In the genomic region with DNA sequence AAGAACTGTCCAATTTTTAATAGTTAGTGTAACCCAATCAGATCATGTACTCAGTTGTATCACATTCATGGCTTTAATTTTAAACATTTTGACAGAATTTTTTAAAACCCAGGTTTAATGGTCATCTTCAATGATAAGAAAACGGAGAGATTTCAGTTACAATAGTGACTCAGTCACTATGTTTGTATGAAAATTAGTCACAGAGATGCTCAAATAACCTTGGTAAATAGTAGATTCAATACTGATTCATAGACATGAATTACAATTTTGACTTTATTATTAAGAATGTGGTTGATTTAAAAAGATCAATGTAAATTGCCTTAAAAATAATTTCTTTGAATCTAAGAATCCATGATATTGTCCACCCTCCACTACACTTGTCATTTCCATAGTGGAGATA, we compare ENCODE assay signal across 10 cellular contexts.
"Had no signal": no experiment of that assay in that cellular context is flagged by ENCODE, and none has a peak within 500 bp of the region (broad histone marks: within the 10 kb centered on the region; RNA-seq: fewer than 3 reads in every experiment).

No MANE protein-coding gene starts in this region.

- H3K9ac ChIP-seq: KMS-11 had no signal

- H3K9me3 ChIP-seq: HAP-1 had no signal

- H3K36me3 ChIP-seq: HAP-1 had no signal

- DNase-seq: H7, HFFc6, Karpas-422, KBM-7 had no signal

- H3K4me2 ChIP-seq: GM23338, KMS-11 had no signal

- H3K4me3 ChIP-seq: GM23338, HAP-1 had no signal

- FAIRE-seq: H1, HepG2 had no signal

- H3K27ac ChIP-seq: HL-60, KMS-11 had no signal

- H2AFZ ChIP-seq: GM23338 had no signal
